ENCODE assay signal across 1 cellular context in genomic region chr20:49615401-49616153, GRCh38.
TF ChIP-seq lines count a peak whose summit lies in the region.

No MANE protein-coding gene starts in this region.

TF ChIP-seq in HepG2, 621 proteins besides CTCF, POLR2A, EP300 and RAD21 (continued from another document and continues in another):
- TF ChIP-seq STAT6 (CRISPR knock-in tag; IDR thresholded peaks at IDR 0.05; ENCODE audit: borderline replicate concordance), result no peak
- no peak; the same call in 1 of the 2 replicates for TF ChIP-seq MXD3 (CRISPR knock-in tag; IDR thresholded peaks at IDR 0.05)
- TF ChIP-seq TFDP1 (CRISPR knock-in tag; IDR thresholded peaks at IDR 0.05; ENCODE audit: borderline replicate concordance), result no peak
- TF ChIP-seq TBX2 (CRISPR knock-in tag; IDR thresholded peaks at IDR 0.05; ENCODE audit: borderline replicate concordance), result peak; percentile 71; the same call in 1 of the 2 replicates
- no peak for TF ChIP-seq RAD51 (IDR thresholded peaks at IDR 0.05; ENCODE audit: borderline replicate concordance)
- peak; percentile 29; the same call in 1 of the 2 replicates for TF ChIP-seq ZNF362 (CRISPR knock-in tag; IDR thresholded peaks at IDR 0.05; ENCODE audit: borderline replicate concordance)
- TF ChIP-seq ZNF142 (CRISPR knock-in tag; IDR thresholded peaks at IDR 0.05), result 0 out of 2 replicates have a peak, but pooled peaks have one; percentile 21
- TF ChIP-seq ZNF138 (CRISPR knock-in tag; IDR thresholded peaks at IDR 0.05; ENCODE audit: low read depth), result 0 out of 2 replicates have a peak, but pooled peaks have one; percentile 21
- no peak for TF ChIP-seq ZNF788 (CRISPR knock-in tag; IDR thresholded peaks at IDR 0.05; ENCODE audit: borderline replicate concordance)
- TF ChIP-seq ZNF12 (CRISPR knock-in tag; IDR thresholded peaks at IDR 0.05), result 0 out of 2 replicates have a peak, but pooled peaks have one; percentile 26
- TF ChIP-seq HCFC1 (IDR thresholded peaks at IDR 0.05; ENCODE audit: low read depth, low read length), result 0 out of 2 replicates have a peak, but pooled peaks have one; percentile 13
- no peak for TF ChIP-seq ZFP82 (CRISPR knock-in tag; IDR thresholded peaks at IDR 0.05; ENCODE audit: borderline replicate concordance)
- TF ChIP-seq NFE2L2 (IDR thresholded peaks at IDR 0.05; ENCODE audit: low read length), result peak; percentile 79
- TF ChIP-seq IKZF1 (IDR thresholded peaks at IDR 0.05), result no peak
- peak; percentile 86 for TF ChIP-seq FOSL2 (CRISPR knock-in tag; IDR thresholded peaks at IDR 0.05)
- TF ChIP-seq KMT2A (CRISPR knock-in tag; IDR thresholded peaks at IDR 0.05), result no peak
- TF ChIP-seq ZBTB26 (CRISPR knock-in tag; IDR thresholded peaks at IDR 0.05; ENCODE audit: borderline replicate concordance), result 0 out of 2 replicates have a peak, but pooled peaks have one; percentile 10
- no peak for TF ChIP-seq ZC3H4 (CRISPR knock-in tag; IDR thresholded peaks at IDR 0.05; ENCODE audit: borderline replicate concordance)
- TF ChIP-seq RARG (CRISPR knock-in tag; IDR thresholded peaks at IDR 0.05; ENCODE audit: low read depth), result no peak
- TF ChIP-seq ZNF556 (CRISPR knock-in tag; IDR thresholded peaks at IDR 0.05; ENCODE audit: borderline replicate concordance), result no peak
- no peak for TF ChIP-seq ZNF17 (CRISPR knock-in tag; IDR thresholded peaks at IDR 0.05)
- TF ChIP-seq DBP (CRISPR knock-in tag; IDR thresholded peaks at IDR 0.05; ENCODE audit: not compliant biosample characterization), result no peak
- TF ChIP-seq GZF1 (CRISPR knock-in tag; IDR thresholded peaks at IDR 0.05), result no peak
- no peak for TF ChIP-seq HMG20B (CRISPR knock-in tag; conservative IDR thresholded peaks at IDR 0.05)
- peak; percentile 63 for TF ChIP-seq BHLHE40 (IDR thresholded peaks at IDR 0.05; ENCODE audit: low read length)
- peak; percentile 44 for TF ChIP-seq RXRA (CRISPR knock-in tag; IDR thresholded peaks at IDR 0.05)
- TF ChIP-seq ZNF337 (CRISPR knock-in tag; IDR thresholded peaks at IDR 0.05; ENCODE audit: borderline replicate concordance, low read depth), result no peak
- TF ChIP-seq ZC3H13 (CRISPR knock-in tag; IDR thresholded peaks at IDR 0.05), result no peak
- TF ChIP-seq ZNF510 (CRISPR knock-in tag; IDR thresholded peaks at IDR 0.05; ENCODE audit: low read depth), result 0 out of 2 replicates have a peak, but pooled peaks have one; percentile 10
- no peak for TF ChIP-seq TRIM22 (IDR thresholded peaks at IDR 0.05)
- no peak for TF ChIP-seq NFIC (IDR thresholded peaks at IDR 0.05; ENCODE audit: low read length)
- TF ChIP-seq CBX5 (CRISPR knock-in tag; IDR thresholded peaks at IDR 0.05; ENCODE audit: borderline replicate concordance), result no peak
- 0 out of 2 replicates have a peak, but pooled peaks have one; percentile 55 for TF ChIP-seq ZNF891 (CRISPR knock-in tag; IDR thresholded peaks at IDR 0.05)
- peak; percentile 80; the same call in 1 of the 2 replicates for TF ChIP-seq RBAK (CRISPR knock-in tag; IDR thresholded peaks at IDR 0.05)
- TF ChIP-seq HNRNPK (IDR thresholded peaks at IDR 0.05; ENCODE audit: low read depth, low read length, poor library complexity, severe bottlenecking), result no peak
- peak; percentile 36; the same call in 1 of the 2 replicates for TF ChIP-seq ADNP (CRISPR knock-in tag; IDR thresholded peaks at IDR 0.05)
- TF ChIP-seq HNRNPLL (IDR thresholded peaks at IDR 0.05; ENCODE audit: low read depth, low read length, poor library complexity, severe bottlenecking), result peak; percentile 59
- TF ChIP-seq IRF2 (CRISPR knock-in tag; IDR thresholded peaks at IDR 0.05), result no peak; the same call in 1 of the 2 replicates
- peak; percentile 52; the same call in 1 of the 2 replicates for TF ChIP-seq UBTF (CRISPR knock-in tag; IDR thresholded peaks at IDR 0.05)
- TF ChIP-seq THRA (CRISPR knock-in tag; IDR thresholded peaks at IDR 0.05; ENCODE audit: borderline replicate concordance), result no peak
- TF ChIP-seq ZNF282 (IDR thresholded peaks at IDR 0.05; ENCODE audit: partially characterized antibody), result no peak
- no peak; the same call in 1 of the 2 replicates for TF ChIP-seq ZSCAN29 (CRISPR knock-in tag; conservative IDR thresholded peaks at IDR 0.05)
- TF ChIP-seq NR2C2 (CRISPR knock-in tag; IDR thresholded peaks at IDR 0.05; ENCODE audit: borderline replicate concordance), result 0 out of 2 replicates have a peak, but pooled peaks have one; percentile 21
